Comparison of ENCODE assay signal across 9 cellular contexts in the genomic region with DNA sequence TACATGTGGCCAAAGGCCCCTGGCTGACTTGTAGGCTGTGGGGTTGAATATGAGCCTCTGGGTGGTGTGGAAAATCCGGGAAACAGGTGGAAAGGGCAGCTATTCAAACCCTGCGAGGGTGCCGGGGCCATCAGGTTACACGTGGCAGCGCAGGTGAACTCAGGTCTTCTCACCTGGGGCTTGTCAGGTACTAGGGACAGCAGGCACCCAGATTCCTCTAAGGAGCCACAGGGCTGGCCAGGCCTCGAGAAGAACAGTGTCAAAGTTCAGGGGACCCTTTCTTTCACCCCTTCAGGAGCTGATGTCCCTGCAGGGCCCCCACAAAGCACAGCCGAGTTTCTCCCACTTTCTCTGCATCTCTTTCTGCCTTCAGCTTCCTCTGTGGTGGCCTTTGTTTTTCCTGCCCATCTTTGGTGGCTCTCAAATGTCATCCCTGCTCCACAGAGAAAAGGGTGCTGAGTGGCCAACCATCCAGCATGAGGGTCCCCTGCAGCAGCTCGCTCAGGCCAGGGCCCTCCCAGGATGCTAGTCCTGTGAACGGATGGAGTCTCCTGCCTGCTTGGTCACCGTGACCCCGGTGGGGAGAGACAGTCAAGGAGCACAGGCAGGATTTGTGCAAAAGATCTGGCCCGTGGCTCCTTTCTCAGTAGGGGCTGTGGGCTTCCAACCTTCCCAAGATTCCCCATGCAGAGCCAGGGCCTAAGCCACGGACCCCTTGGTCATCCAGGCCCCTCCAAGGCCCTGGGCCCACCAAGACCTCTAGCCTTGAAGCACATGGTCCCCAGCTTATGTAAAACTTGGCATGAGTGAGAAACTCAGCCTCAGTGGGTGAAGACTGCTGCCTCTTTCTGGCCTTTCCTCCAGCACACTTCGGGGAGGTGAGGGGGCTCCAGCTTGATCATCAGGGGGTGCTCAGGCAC. TPM values are rescaled to one million over a fixed set of nuclear protein-coding genes. Genes with fewer than 3 reads are reported as not detected.
"Had no signal": no experiment of that assay in that cellular context is flagged by ENCODE, and none has a peak within 500 bp of the region (broad histone marks: within the 10 kb centered on the region; RNA-seq: fewer than 3 reads in every experiment).

No MANE protein-coding gene starts in this region.

RNA-seq across cellular contexts. Expression of gene TNFRSF13B, which starts 42.2 kb away (rescaled TPM):
- total RNA-seq: activated CD8-positive, alpha-beta T cell treated with anti-CD3 and anti-CD28 coated beads for 36 hours; activated T-helper 17 cell treated with anti-CD3 and anti-CD28 coated beads, Interleukin-2, amount 50 U/mL, for 72 hours; glomerular endothelial cell; heart right ventricle; neural crest cell; occipital lobe; right cardiac atrium; skeletal muscle tissue; thoracic aorta had no signal
- polyA plus RNA-seq: heart right ventricle, right cardiac atrium had no signal
